In genomic region chr14:68794856-68795601, GRCh38 we compare ENCODE assay signal across 1 cellular context.
TF ChIP-seq lines count a peak whose summit lies in the region.

No MANE protein-coding gene starts in this region.

TF ChIP-seq in K562, 482 proteins besides CTCF, POLR2A, EP300 and RAD21 (continued from another document):
- TF ChIP-seq UBTF (IDR thresholded peaks at IDR 0.05; ENCODE audit: borderline replicate concordance in 1 of 2, low read depth in 2 of 2, low read length in 2 of 2) (0 out of 4 replicates have a peak, but pooled peaks of 1 of the 2 experiments have one; percentile 18), HDGF (IDR thresholded peaks at IDR 0.05) (no peak), BHLHE40 (IDR thresholded peaks at IDR 0.05; ENCODE audit: low read length) (0 out of 2 replicates have a peak, but pooled peaks have one; percentile 4), MECOM (CRISPR knock-in tag; IDR thresholded peaks at IDR 0.05) (no peak), MEF2A (IDR thresholded peaks at IDR 0.05; ENCODE audit: control insufficient read depth, low read depth, low read length) (no peak), TFAP4 (CRISPR knock-in tag; IDR thresholded peaks at IDR 0.05; ENCODE audit: borderline replicate concordance) (0 out of 2 replicates have a peak, but pooled peaks have one; percentile 6), MLLT1 (IDR thresholded peaks at IDR 0.05) (peak; percentile 30 to 67; a peak in 1 of 4 replicates), ATF7 (IDR thresholded peaks at IDR 0.05) (0 out of 2 replicates have a peak, but pooled peaks have one; percentile 43), ZNF511 (CRISPR knock-in tag; IDR thresholded peaks at IDR 0.05) (no peak), TAF1 (IDR thresholded peaks at IDR 0.05; ENCODE audit: control insufficient read depth, extremely low read depth, insufficient read depth, low read length, severe bottlenecking) (peak; percentile 18), EGR1 (conservative IDR thresholded peaks at IDR 0.05) (peak; percentile 19; the same call in 1 of the 2 replicates), KAT7 (CRISPR knock-in tag; IDR thresholded peaks at IDR 0.05; ENCODE audit: borderline replicate concordance) (no peak; the same call in 1 of the 2 replicates), NFRKB (IDR thresholded peaks at IDR 0.05; ENCODE audit: low read depth) (0 out of 2 replicates have a peak, but pooled peaks have one; percentile 23), JUND (IDR thresholded peaks at IDR 0.05; ENCODE audit: borderline replicate concordance, low read depth, low read length) (peak; percentile 38; the same call in 1 of the 2 replicates), JUND (tag; IDR thresholded peaks at IDR 0.05; ENCODE audit: borderline replicate concordance, low read depth, low read length) (no peak), ZBTB11 (CRISPR knock-in tag; IDR thresholded peaks at IDR 0.05) (0 out of 6 replicates have a peak, but pooled peaks of 1 of the 3 experiments have one; percentile 29), ZNF140 (CRISPR knock-in tag; IDR thresholded peaks at IDR 0.05) (no peak), DNMT1 (IDR thresholded peaks at IDR 0.05) (no peak), CREB1 (IDR thresholded peaks at IDR 0.05) (no peak), CREB1 (CRISPR knock-in tag; IDR thresholded peaks at IDR 0.05) (no peak), RFX7 (CRISPR knock-in tag; IDR thresholded peaks at IDR 0.05) (no peak), ZNF639 (CRISPR knock-in tag; conservative IDR thresholded peaks at IDR 0.05 in 1 of 2, IDR thresholded peaks at IDR 0.05 in 1 of 2) (peak in 1 of 2 experiments; percentile 39; a peak in 1 of 4 replicates), ARNT (IDR thresholded peaks at IDR 0.05) (no peak), ZNF668 (CRISPR knock-in tag; IDR thresholded peaks at IDR 0.05) (no peak), BRD9 (IDR thresholded peaks at IDR 0.05; ENCODE audit: low read depth, partially characterized antibody) (peak; percentile 35), TAF9B (IDR thresholded peaks at IDR 0.05; ENCODE audit: partially characterized antibody) (peak; percentile 9), DIDO1 (tag; IDR thresholded peaks at IDR 0.05; ENCODE audit: low read depth) (no peak)
